In the genomic region with DNA sequence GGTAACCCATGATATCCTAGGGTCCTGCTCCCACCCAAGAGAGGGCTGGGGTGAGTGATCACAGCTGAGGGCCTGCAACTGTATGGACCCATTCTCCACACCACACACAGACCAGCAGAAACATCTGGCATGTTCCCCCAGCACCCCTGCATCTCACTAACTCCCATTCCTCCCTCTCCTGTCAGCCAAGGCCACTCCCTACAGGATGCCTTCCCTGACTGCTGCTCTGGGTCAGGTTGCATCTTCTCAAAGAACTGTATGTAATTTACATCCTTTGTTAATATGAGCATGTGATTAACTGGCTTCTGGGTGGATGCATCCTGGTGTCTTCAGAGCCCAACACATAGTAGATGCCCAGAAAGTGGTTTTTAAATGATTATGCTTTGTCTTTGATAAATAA, we compare ENCODE assay signal across 23 cellular contexts. TPM values are rescaled to one million over a fixed set of nuclear protein-coding genes. Genes with fewer than 3 reads are reported as not detected.
A peak's percentile ranks its signal among the peaks of the same experiment; 100 is the strongest.
DNase-seq lines count a peak whose midpoint lies in the region; ATAC-seq and TF ChIP-seq lines count a peak whose summit lies in the region.
"Had no signal": no experiment of that assay in that cellular context is flagged by ENCODE, and none has a peak within 500 bp of the region (broad histone marks: within the 10 kb centered on the region; RNA-seq: fewer than 3 reads in every experiment).

No MANE protein-coding gene starts in this region.

- ATAC-seq in Right ventricle myocardium inferior, result peak; percentile 13
- ATAC-seq in right cardiac atrium, result no peak
- ATAC-seq in GM23338, result peak; percentile 68
- peak; percentile 71 for ATAC-seq in WTC11
- ATAC-seq: A549 had no signal

- DNase-seq in Right ventricle myocardium inferior (ENCODE audit: missing footprints) (no peak), right cardiac atrium (no peak), GM23338 (ENCODE audit: low spot score) (no peak), WTC11 (ENCODE audit: low spot score) (no peak), mesenchymal stem cell (no peak), WERI-Rb-1 (no peak), HAP-1 (ENCODE audit: low spot score in 2 of 2) (no peak), SHP77 (lab: John Stamatoyannopoulos, UW) (no peak)
- DNase-seq: 8988T; ACHN; AML-193; BE2C; C1 segment of cervical spinal cord; Calu3; CD4-positive, alpha-beta memory T cell; COR-L47; DMS53; DMS79 treated with DMSO at 0.1 percent for 48 hours; GF-D8; HFFc6 had no signal

- H3K36me3 Mint-ChIP-seq in GM23338 (ENCODE audit: low read depth) (no peaks in the 10 kb centered on the region), WTC11 (no peaks in the 10 kb centered on the region)
- H3K36me3 Mint-ChIP-seq: CD4-positive, alpha-beta memory T cell had no signal

- no peaks in the 10 kb centered on the region for H3K9me2 ChIP-seq in GM23338 (ENCODE audit: insufficient read depth)

- H3K23ac ChIP-seq in mesenchymal stem cell (ENCODE audit: low read length in 2 of 2), result no peak overlapping the region

- no peak overlapping the region for H2BK12ac ChIP-seq in mesenchymal stem cell (ENCODE audit: low read length in 2 of 2)

- H2BK120ac ChIP-seq in mesenchymal stem cell (ENCODE audit: low read depth, low read length), result no peak overlapping the region

- no peak overlapping the region for H2BK5ac ChIP-seq in mesenchymal stem cell (ENCODE audit: low read depth, low read length, poor library complexity, severe bottlenecking)

- TF ChIP-seq CTCF in GM23338 (conservative IDR thresholded peaks at IDR 0.05; ENCODE audit: low read depth in 2 of 2) (no peak), WTC11 (IDR thresholded peaks at IDR 0.05) (no peak), WERI-Rb-1 (IDR thresholded peaks at IDR 0.05; ENCODE audit: low read depth, low read length) (no peak)

- H3K27ac Mint-ChIP-seq in GM23338 (no peak overlapping the region), WTC11 (no peak overlapping the region; the same call in 1 of the 2 replicates)
- H3K27ac Mint-ChIP-seq: CD4-positive, alpha-beta memory T cell; HFFc6 had no signal

- no peak overlapping the region for H4K91ac ChIP-seq in mesenchymal stem cell (ENCODE audit: low read length)

- no peaks in the 10 kb centered on the region for H3K9me3 Mint-ChIP-seq in GM23338
- peaks cover 4% of the 10 kb centered on the region; the same call in 1 of the 2 replicates for H3K9me3 Mint-ChIP-seq in WTC11
- H3K9me3 Mint-ChIP-seq: CD4-positive, alpha-beta memory T cell; H9 had no signal

- no peak overlapping the region for H3K4me3 ChIP-seq in right cardiac atrium (ENCODE audit: low read length)
- H3K4me3 ChIP-seq in GM23338, result no peak overlapping the region
- no peak overlapping the region for H3K4me3 ChIP-seq in mesenchymal stem cell (ENCODE audit: insufficient read depth in 1 of 2, low read depth in 1 of 2, low read length in 2 of 2)
- no peak overlapping the region for H3K4me3 ChIP-seq in WERI-Rb-1 (ENCODE audit: low read depth, low read length)
- H3K4me3 ChIP-seq in HAP-1, result no peak overlapping the region
- H3K4me3 ChIP-seq: A549 had no signal

- H3K4me2 ChIP-seq in GM23338 (no peak overlapping the region), mesenchymal stem cell (ENCODE audit: low read length, poor library complexity, severe bottlenecking) (no peak overlapping the region)
- H3K4me2 ChIP-seq: A549 had no signal

- peak overlapping the region; percentile 22 for H4K8ac ChIP-seq in mesenchymal stem cell (ENCODE audit: low read length)

- H2AFZ ChIP-seq in GM23338 (no peak overlapping the region), mesenchymal stem cell (ENCODE audit: low read depth, low read length) (no peak overlapping the region)

- no peaks in the 10 kb centered on the region for H3K79me2 ChIP-seq in GM23338 (replicated peaks; ENCODE audit: insufficient read depth)

- no peaks in the 10 kb centered on the region for H3K27me3 ChIP-seq in right cardiac atrium (ENCODE audit: control insufficient read depth, insufficient read depth)
- no peaks in the 10 kb centered on the region for H3K27me3 ChIP-seq in GM23338 (ENCODE audit: insufficient read depth)
- no peaks in the 10 kb centered on the region for H3K27me3 ChIP-seq in mesenchymal stem cell (ENCODE audit: control insufficient read depth in 1 of 2, insufficient read depth in 1 of 2, low read length in 2 of 2)
- no peaks in the 10 kb centered on the region for H3K27me3 ChIP-seq in WERI-Rb-1 (ENCODE audit: insufficient read depth, low read depth, severe bottlenecking)
- no peaks in the 10 kb centered on the region for H3K27me3 ChIP-seq in HAP-1 (ENCODE audit: low read depth)
- H3K27me3 ChIP-seq: BE2C had no signal

- H3K9ac ChIP-seq in mesenchymal stem cell (ENCODE audit: low read length), result no peak overlapping the region

- no peak overlapping the region for H3K18ac ChIP-seq in mesenchymal stem cell (ENCODE audit: low read depth in 1 of 2, low read length in 2 of 2)

- no peak overlapping the region for H3K4ac ChIP-seq in mesenchymal stem cell (ENCODE audit: low read depth in 1 of 2, low read length in 2 of 2)

- POLR2A ChIA-PET in WTC11 (lab: Charles Lee), result no interaction called here

- H3K4me3 Mint-ChIP-seq in GM23338 (no peak overlapping the region), WTC11 (no peak overlapping the region)
- H3K4me3 Mint-ChIP-seq: CD4-positive, alpha-beta memory T cell; H9; HFFc6 had no signal

- no peak overlapping the region for H2AK5ac ChIP-seq in mesenchymal stem cell (ENCODE audit: low read length, severe bottlenecking)

- CTCF ChIA-PET in WTC11 (lab: Charles Lee), result no interaction called here

- H3K9me3 ChIP-seq in right cardiac atrium (ENCODE audit: control insufficient read depth, low read length) (no peaks in the 10 kb centered on the region), mesenchymal stem cell (ENCODE audit: control insufficient read depth, low read length) (no peaks in the 10 kb centered on the region), WERI-Rb-1 (ENCODE audit: severe bottlenecking) (no peaks in the 10 kb centered on the region), HAP-1 (no peaks in the 10 kb centered on the region)
- H3K9me3 ChIP-seq: A549, BE2C had no signal

- in situ Hi-C loops in HAP-1 (cut with MboI; ENCODE audit: low sequenced_read_pairs), result no loop called here

- no peaks in the 10 kb centered on the region for H3F3A ChIP-seq in GM23338 (replicated peaks; ENCODE audit: low read depth)

- no peaks in the 10 kb centered on the region for H3K36me3 ChIP-seq in GM23338 (ENCODE audit: insufficient read depth)
- H3K36me3 ChIP-seq in mesenchymal stem cell (ENCODE audit: control insufficient read depth in 1 of 2, insufficient read depth in 2 of 2, low read depth in 1 of 2, low read length in 2 of 2), result no peaks in the 10 kb centered on the region
- no peaks in the 10 kb centered on the region for H3K36me3 ChIP-seq in WERI-Rb-1
- no peaks in the 10 kb centered on the region for H3K36me3 ChIP-seq in HAP-1 (replicated peaks)
- H3K36me3 ChIP-seq: BE2C had no signal

- H3K27ac ChIP-seq in right cardiac atrium (ENCODE audit: low read length) (no peak overlapping the region), GM23338 (ENCODE audit: low read depth) (no peak overlapping the region), mesenchymal stem cell (ENCODE audit: low read length, poor library complexity, severe bottlenecking) (no peak overlapping the region), WERI-Rb-1 (no peak overlapping the region)
- H3K27ac ChIP-seq: A549 had no signal

- no peak overlapping the region for H3K14ac ChIP-seq in mesenchymal stem cell (ENCODE audit: low read length in 2 of 2)

- no peaks in the 10 kb centered on the region for H4K20me1 ChIP-seq in GM23338 (replicated peaks; ENCODE audit: insufficient read depth)

- H3K27me3 Mint-ChIP-seq in GM23338 (ENCODE audit: insufficient read depth, low read depth, poor library complexity) (peaks cover 2% of the 10 kb centered on the region), WTC11 (ENCODE audit: low read depth) (no peaks in the 10 kb centered on the region)

- intact Hi-C loops in Right ventricle myocardium inferior (cut with DNase I), result no loop called here
- intact Hi-C loops in right cardiac atrium (cut with DNase I), result no loop called here

- H3K4me1 Mint-ChIP-seq in GM23338, result peaks cover 44% of the 10 kb centered on the region
- peaks cover 59% of the 10 kb centered on the region for H3K4me1 Mint-ChIP-seq in WTC11
- H3K4me1 Mint-ChIP-seq: CD4-positive, alpha-beta memory T cell had no signal

- H3K4me1 ChIP-seq in right cardiac atrium (ENCODE audit: control insufficient read depth, insufficient read depth, low read length) (peaks cover 6% of the 10 kb centered on the region), GM23338 (ENCODE audit: insufficient read depth) (peaks cover 14% of the 10 kb centered on the region), mesenchymal stem cell (ENCODE audit: control insufficient read depth, insufficient read depth, low read depth, low read length) (no peaks in the 10 kb centered on the region), HAP-1 (no peaks in the 10 kb centered on the region)
- H3K4me1 ChIP-seq: A549, BE2C had no signal

- no peak overlapping the region for H2BK15ac ChIP-seq in mesenchymal stem cell (ENCODE audit: low read depth, poor library complexity, severe bottlenecking)

- H3K79me1 ChIP-seq in mesenchymal stem cell (replicated peaks; ENCODE audit: low read length, poor library complexity, severe bottlenecking), result peaks cover 4% of the 10 kb centered on the region

TF ChIP-seq in WTC11, 78 proteins besides CTCF, POLR2A, EP300 and RAD21:
- no peak for TF ChIP-seq TCF7 (CRISPR knock-in tag; IDR thresholded peaks at IDR 0.05; ENCODE audit: low read depth)
- TF ChIP-seq ZNF138 (CRISPR knock-in tag; conservative IDR thresholded peaks at IDR 0.05), result no peak
- TF ChIP-seq GABPB1 (CRISPR knock-in tag; IDR thresholded peaks at IDR 0.05), result no peak
- TF ChIP-seq SMAD4 (CRISPR knock-in tag; IDR thresholded peaks at IDR 0.05), result no peak
- no peak for TF ChIP-seq ERG (CRISPR knock-in tag; IDR thresholded peaks at IDR 0.05)
TF ChIP-seq in WTC11: peak in this region for 0.

RNA-seq across cellular contexts. Expression of gene PTPRE, which starts 56.2 kb away (rescaled TPM):
- total RNA-seq in Right ventricle myocardium inferior (17.4 TPM), right cardiac atrium (10 to 100 TPM; 11.2 to 21.1 (median 13.8) TPM), WTC11 (2021) (1.7 to 3.1 TPM (median 2.0 TPM) in 3 replicates)
- polyA plus RNA-seq in right cardiac atrium (6.7 TPM), GM23338 (2016; fragmentation: Nextera tagmentation; extraction: Ambion mirVana) (0.34 and 3.0 TPM in 2 replicates)
- total RNA-seq in GM23338 (2014; rRNA removed; shearing (Covaris generic)), result 0.42 and 0.54 TPM in 2 replicates
- 20.4 TPM for polyA plus RNA-seq in mesenchymal stem cell (2013, experiment 1 of 2)
- 22.5 TPM for polyA plus RNA-seq in mesenchymal stem cell (2013, experiment 2 of 2)
- total RNA-seq: G401 had no signal

Comparison
In these comparisons a context has a peak if more than half of its experiments do, and no peak if none do; other contexts are left out.
1. ATAC-seq: peak in Right ventricle myocardium inferior (single experiment), GM23338 (single experiment) and WTC11 (single experiment); none in right cardiac atrium (0 of 2).